Comparison of ENCODE assay signal across 8 cellular contexts in genomic region chr11:58675344-58676155, GRCh38. TPM values are rescaled to one million over a fixed set of nuclear protein-coding genes. Genes with fewer than 3 reads are reported as not detected.
DNase-seq lines count a peak whose midpoint lies in the region; ATAC-seq and TF ChIP-seq lines count a peak whose summit lies in the region.

No MANE protein-coding gene starts in this region.

- no peaks in the 10 kb centered on the region for H3K36me3 ChIP-seq in heart left ventricle

- no peak overlapping the region for H3K27ac Mint-ChIP-seq in activated naive CD4-positive, alpha-beta T cell treated with anti-CD3 and anti-CD28 coated beads, Interleukin-2, amount 50 U/mL, for 72 hours

- H3K4me3 ChIP-seq in heart left ventricle: no peak overlapping the region

- intact Hi-C loops in heart left ventricle (cut with DNase I): loop anchor here in 7 of 10 donors (1.0 to 10.0 kb wide), 6 partner anchors 98 to 109 kb away; partner anchors contain the start of genes LPXN (in 3 of the 7) and ZFP91 (in 3 of the 7)

- 38 to 40% (median 38%) methylated on average over 13 of the region's 13 CpGs for WGBS in heart left ventricle, 4 donors

- TF ChIP-seq CTCF in heart left ventricle (IDR thresholded peaks at IDR 0.05): peak; percentile 83 to 98 (median 90)

- no peak for TF ChIP-seq POLR2A in heart left ventricle (IDR thresholded peaks at IDR 0.05)

- no peaks in the 10 kb centered on the region for H3K36me3 Mint-ChIP-seq in activated naive CD4-positive, alpha-beta T cell treated with anti-CD3 and anti-CD28 coated beads, Interleukin-2, amount 50 U/mL, for 72 hours

- H3K4me1 ChIP-seq in heart left ventricle: no peaks in the 10 kb centered on the region

- ATAC-seq in GM21515 (IDR thresholded peaks at IDR 0.05; ENCODE audit: unreplicated experiment): peak; percentile 94
- ATAC-seq in activated naive CD4-positive, alpha-beta T cell treated with anti-CD3 and anti-CD28 coated beads, Interleukin-2, amount 50 U/mL, for 72 hours: peak; percentile 88 to 90
- peak; percentile 88 to 93 (median 91) for ATAC-seq in heart left ventricle
- no peak for ATAC-seq in GM21423 (IDR thresholded peaks at IDR 0.05; ENCODE audit: unreplicated experiment)

- DNase-seq in ELR (ENCODE audit: low read depth) (peak; percentile 67), HuH-7.5 (ENCODE audit: low spot score) (peak; percentile 41), SKM-1 (lab: John Stamatoyannopoulos, UW; ENCODE audit: unreplicated experiment) (peak; percentile 60), heart left ventricle (peak; percentile 67 to 87 (median 73)), renal cortical epithelial cell (ENCODE audit: low read depth) (peak; percentile 52)
- DNase-seq in activated naive CD4-positive, alpha-beta T cell treated with anti-CD3 and anti-CD28 coated beads, Interleukin-2, amount 50 U/mL, for 72 hours (ENCODE audit: low spot score in 2 of 2): peak; percentile 70 to 80

- H3K9me3 ChIP-seq in heart left ventricle: no peaks in the 10 kb centered on the region

- peaks cover 0 to 19% (median 3%) of the 10 kb centered on the region in 9 donors for H3K27me3 ChIP-seq in heart left ventricle

- H3K27ac ChIP-seq in heart left ventricle: no peak overlapping the region

- no peaks in the 10 kb centered on the region for H3K9me3 Mint-ChIP-seq in activated naive CD4-positive, alpha-beta T cell treated with anti-CD3 and anti-CD28 coated beads, Interleukin-2, amount 50 U/mL, for 72 hours

RNA-seq across cellular contexts. Expression of gene CNTF, which starts 53.1 kb away (rescaled TPM):
- total RNA-seq in activated naive CD4-positive, alpha-beta T cell treated with anti-CD3 and anti-CD28 coated beads, Interleukin-2, amount 50 U/mL, for 72 hours: 1 to 10 TPM; 4.2 to 5.9 TPM
- total RNA-seq in heart left ventricle (1 to 10 TPM in 3 of 9 donors, under 1 TPM in 6; 0.71 to 1.5 (median 0.96) TPM), renal cortical epithelial cell (0.35 and 1.6 TPM in 2 replicates)
- polyA plus RNA-seq in heart left ventricle: 1 to 10 TPM in 1 of 2 donors, under 1 TPM in 1; 0.19 to 1.0 TPM

RNA-seq across cellular contexts. Expression of gene GLYAT, which starts 56.2 kb away (rescaled TPM):
- total RNA-seq in activated naive CD4-positive, alpha-beta T cell treated with anti-CD3 and anti-CD28 coated beads, Interleukin-2, amount 50 U/mL, for 72 hours: not detected
- total RNA-seq in heart left ventricle (1 to 10 TPM in 1 of 9 donors, under 1 TPM in 2, not detected in 6; 0.20 to 2.7 (median 0.34) TPM), renal cortical epithelial cell (3.6 TPM in 1 of 2 replicates, not detected in the other)
- polyA plus RNA-seq in heart left ventricle: under 1 TPM in 1 of 2 donors, not detected in 1; 0.15 TPM
